Comparison of ENCODE assay signal across 23 cellular contexts in the genomic region with DNA sequence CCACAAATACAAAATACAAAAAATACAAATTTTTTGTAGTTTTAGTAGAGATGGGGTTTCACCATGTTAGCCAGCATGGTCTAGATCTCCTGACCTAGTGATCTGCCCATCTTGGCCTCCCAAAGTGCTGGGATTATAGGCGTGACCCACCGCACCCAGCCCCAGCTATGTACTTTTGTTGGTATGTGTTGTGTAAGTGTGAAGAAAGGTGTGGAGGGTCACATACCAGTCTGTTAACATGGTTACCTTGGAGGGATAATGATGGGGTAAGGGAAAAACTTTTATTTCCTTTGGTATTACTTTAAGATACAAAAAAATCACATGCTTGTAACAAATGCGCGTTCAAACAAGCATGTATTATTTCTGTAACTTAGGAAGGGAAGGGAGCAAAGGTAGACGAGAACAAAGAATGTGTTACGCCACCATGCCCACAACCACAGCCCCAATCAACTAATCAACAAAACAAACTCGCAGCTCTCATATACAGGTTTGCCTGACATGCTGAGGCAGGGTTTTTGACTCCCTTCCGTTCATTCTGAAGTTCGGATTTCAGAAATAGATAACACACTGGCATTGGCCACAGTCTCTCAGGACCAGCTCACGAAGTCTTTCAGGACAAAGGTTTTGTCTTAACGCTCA. TPM values are rescaled to one million over a fixed set of nuclear protein-coding genes. Genes with fewer than 3 reads are reported as not detected.
DNase-seq lines count a peak whose midpoint lies in the region; ATAC-seq lines count a peak whose summit lies in the region.
"Had no signal": no experiment of that assay in that cellular context is flagged by ENCODE, and none has a peak within 500 bp of the region (broad histone marks: within the 10 kb centered on the region; RNA-seq: fewer than 3 reads in every experiment).

No MANE protein-coding gene starts in this region.

- no peak overlapping the region for H3K4me3 Mint-ChIP-seq in T-cell
- H3K4me3 Mint-ChIP-seq in activated T-helper 1 cell treated with anti-CD3 and anti-CD28 coated beads, Interleukin-12 subunit alpha, Interleukin-12 subunit beta, Interleukin-2, Interleukin-4 antibody, amounts not matched to agents 30 ng/mL and 10 ng/mL and 1 ng/mL, durations not matched to agents 14 hours and 24 hours and 36 hours = no peak overlapping the region
- H3K4me3 Mint-ChIP-seq: activated CD4-positive, alpha-beta T cell treated with anti-CD3 and anti-CD28 coated beads for 36 hours; dendritic cell treated with granulocyte-macrophage colony-stimulating factor and Interleukin-4, amounts not matched to agents 40 ng/mL and 50 ng/mL, for 4 days; neural crest cell had no signal

- peak overlapping the region in 14 of 21 experiments; percentile 2 to 76 (median 60) for H3K27ac ChIP-seq in skin epidermis
- H3K27ac ChIP-seq: lower lobe of right lung, pancreas, uterus had no signal

- POLR2A ChIA-PET in T-cell (lab: Charles Lee) = no interaction called here

- peak in 2 of 4 experiments; percentile 76 to 79 for ATAC-seq in T-cell (replicated peaks in 1 of 4)
- ATAC-seq in esophagus mucosa = peak; percentile 74
- ATAC-seq in GM18520 (IDR thresholded peaks at IDR 0.05; ENCODE audit: unreplicated experiment) = no peak
- ATAC-seq: activated CD4-positive, alpha-beta T cell treated with anti-CD3 and anti-CD28 coated beads for 36 hours; activated naive CD4-positive, alpha-beta T cell treated with anti-CD3 and anti-CD28 coated beads, Interleukin-2, amount 50 U/mL, for 72 hours; lower lobe of right lung; sciatic nerve had no signal

- intact Hi-C loops in activated T-helper 1 cell treated with anti-CD3 and anti-CD28 coated beads, Interleukin-12 subunit alpha, Interleukin-12 subunit beta, Interleukin-2, Interleukin-4 antibody, amounts not matched to agents 30 ng/mL and 10 ng/mL and 1 ng/mL, durations not matched to agents 14 hours and 24 hours and 36 hours (cut with micrococcal nuclease) = no loop called here

- no peaks in the 10 kb centered on the region for H3K36me3 Mint-ChIP-seq in T-cell
- H3K36me3 Mint-ChIP-seq in activated T-helper 1 cell treated with anti-CD3 and anti-CD28 coated beads, Interleukin-12 subunit alpha, Interleukin-12 subunit beta, Interleukin-2, Interleukin-4 antibody, amounts not matched to agents 30 ng/mL and 10 ng/mL and 1 ng/mL, durations not matched to agents 14 hours and 24 hours and 36 hours (ENCODE audit: low read depth) = no peaks in the 10 kb centered on the region
- H3K36me3 Mint-ChIP-seq: activated naive CD4-positive, alpha-beta T cell treated with anti-CD3 and anti-CD28 coated beads, Interleukin-2, amount 50 U/mL, for 72 hours had no signal

- no peaks in the 10 kb centered on the region for H3K9me3 Mint-ChIP-seq in T-cell
- H3K9me3 Mint-ChIP-seq in activated T-helper 1 cell treated with anti-CD3 and anti-CD28 coated beads, Interleukin-12 subunit alpha, Interleukin-12 subunit beta, Interleukin-2, Interleukin-4 antibody, amounts not matched to agents 30 ng/mL and 10 ng/mL and 1 ng/mL, durations not matched to agents 14 hours and 24 hours and 36 hours = no peaks in the 10 kb centered on the region
- H3K9me3 Mint-ChIP-seq: dendritic cell treated with granulocyte-macrophage colony-stimulating factor and Interleukin-4, amounts not matched to agents 40 ng/mL and 50 ng/mL, for 4 days; neural crest cell had no signal

- peak overlapping the region; percentile 61 to 64 for H3K27ac Mint-ChIP-seq in T-cell
- H3K27ac Mint-ChIP-seq in activated T-helper 1 cell treated with anti-CD3 and anti-CD28 coated beads, Interleukin-12 subunit alpha, Interleukin-12 subunit beta, Interleukin-2, Interleukin-4 antibody, amounts not matched to agents 30 ng/mL and 10 ng/mL and 1 ng/mL, durations not matched to agents 14 hours and 24 hours and 36 hours = no peak overlapping the region
- H3K27ac Mint-ChIP-seq: activated CD4-positive, alpha-beta T cell treated with anti-CD3 and anti-CD28 coated beads for 36 hours; dendritic cell treated with granulocyte-macrophage colony-stimulating factor and Interleukin-4, amounts not matched to agents 40 ng/mL and 50 ng/mL, for 4 days had no signal

- DNase-seq in HPDE6-E6E7 (ENCODE audit: extremely low spot score) (peak; percentile 16), T-cell (peak in 16 of 34 experiments; percentile 2 to 47 (median 11)), NCI-H510A treated with DMSO at 0.1 percent for 48 hours (lab: John Stamatoyannopoulos, UW) (no peak)
- DNase-seq in activated T-helper 1 cell treated with anti-CD3 and anti-CD28 coated beads, Interleukin-12 subunit alpha, Interleukin-12 subunit beta, Interleukin-2, Interleukin-4 antibody, amounts not matched to agents 30 ng/mL and 10 ng/mL and 1 ng/mL, durations not matched to agents 14 hours and 24 hours and 36 hours (ENCODE audit: low spot score) = no peak
- DNase-seq: activated CD4-positive, alpha-beta T cell treated with anti-CD3 and anti-CD28 coated beads for 36 hours; aorta; DND-41; kidney; lower lobe of right lung; pancreas; RPMI8226; SK-N-SH; stimulated activated CD4-positive, alpha-beta T cell treated with anti-CD3 and anti-CD28 coated beads, Interleukin-15, amount 100 ng/mL, for 24 hours; stimulated activated naive CD4-positive, alpha-beta T cell; uterus had no signal

- H3K4me3 ChIP-seq in skin epidermis = no peak overlapping the region
- H3K4me3 ChIP-seq: HAP-1, lower lobe of right lung, pancreas, uterus had no signal

- peaks cover 0 to 2% of the 10 kb centered on the region in 2 donors for H3K27me3 Mint-ChIP-seq in T-cell
- H3K27me3 Mint-ChIP-seq in activated T-helper 1 cell treated with anti-CD3 and anti-CD28 coated beads, Interleukin-12 subunit alpha, Interleukin-12 subunit beta, Interleukin-2, Interleukin-4 antibody, amounts not matched to agents 30 ng/mL and 10 ng/mL and 1 ng/mL, durations not matched to agents 14 hours and 24 hours and 36 hours (ENCODE audit: insufficient read depth) = peaks cover 7% of the 10 kb centered on the region
- H3K27me3 Mint-ChIP-seq: dendritic cell treated with granulocyte-macrophage colony-stimulating factor and Interleukin-4, amounts not matched to agents 40 ng/mL and 50 ng/mL, for 4 days had no signal

- CTCF ChIA-PET in T-cell (lab: Charles Lee) = interaction anchor here in 1 of 2 donors (0.7 to 0.8 kb wide), 2 partner anchors 18 to 212 kb away, joined by 3 read pairs; no protein-coding TSS in a partner anchor

- peaks cover 10 to 40% (median 26%) of the 10 kb centered on the region in 3 donors for H3K4me1 Mint-ChIP-seq in T-cell
- peaks cover 16% of the 10 kb centered on the region for H3K4me1 Mint-ChIP-seq in activated T-helper 1 cell treated with anti-CD3 and anti-CD28 coated beads, Interleukin-12 subunit alpha, Interleukin-12 subunit beta, Interleukin-2, Interleukin-4 antibody, amounts not matched to agents 30 ng/mL and 10 ng/mL and 1 ng/mL, durations not matched to agents 14 hours and 24 hours and 36 hours (ENCODE audit: low read depth)
- H3K4me1 Mint-ChIP-seq: neural crest cell had no signal

RNA-seq across cellular contexts. Expression of a gene that starts 13.5 kb away (rescaled TPM):
- total RNA-seq in T-cell = 10 to 100 TPM; 17.8 to 27.1 (median 22.9) TPM
- total RNA-seq in esophagus mucosa = 11.5 TPM
- 26.4 and 26.6 TPM in 2 replicates for total RNA-seq in activated T-helper 1 cell treated with anti-CD3 and anti-CD28 coated beads, Interleukin-12 subunit alpha, Interleukin-12 subunit beta, Interleukin-2, Interleukin-4 antibody, amounts not matched to agents 30 ng/mL and 10 ng/mL and 1 ng/mL, durations not matched to agents 14 hours and 24 hours and 36 hours
